ENCODE assay signal across 8 cellular contexts in genomic region chr3:67654099-67654831, GRCh38. TPM values are rescaled to one million over a fixed set of nuclear protein-coding genes. Genes with fewer than 3 reads are reported as not detected.
A peak's percentile ranks its signal among the peaks of the same experiment; 100 is the strongest.
DNase-seq lines count a peak whose midpoint lies in the region; ATAC-seq and TF ChIP-seq lines count a peak whose summit lies in the region.

SUCLG2 (minus strand) TSS chr3:67654612; CDS start chr3:67654586, 26 bp downstream.

- H3K4me1 Mint-ChIP-seq in activated CD4-positive, alpha-beta memory T cell treated with anti-CD3 and anti-CD28 coated beads, Interleukin-2, amount 10 ng/mL, durations not matched to agents 7 days and 5 days = peaks cover 59% of the 10 kb centered on the region

- H3K27ac ChIP-seq in duodenal mucosa (ENCODE audit: low read depth, low read length) = peak within 1 kb of the TSS; percentile 88
- peak within 1 kb of the TSS; percentile 96 for H3K27ac ChIP-seq in lower lobe of right lung

- CTCF ChIA-PET in activated CD4-positive, alpha-beta memory T cell treated with anti-CD3 and anti-CD28 coated beads, Interleukin-2, amount 10 ng/mL, durations not matched to agents 7 days and 5 days (lab: Charles Lee) = interaction anchor here (1.1 to 1.8 kb wide), 2 partner anchors 270 to 294 kb away, joined by 4 to 6 read pairs; no protein-coding TSS in a partner anchor

- intact Hi-C loops in lower lobe of right lung (cut with DNase I) = no loop called here

- H3K4me1 ChIP-seq in duodenal mucosa (ENCODE audit: control insufficient read depth in 1 of 2, insufficient read depth in 2 of 2, low read length in 2 of 2) = peaks cover 33 to 36% of the 10 kb centered on the region in 2 donors
- peaks cover 14% of the 10 kb centered on the region for H3K4me1 ChIP-seq in lower lobe of right lung

- peak; percentile 6 for TF ChIP-seq CTCF in lower lobe of right lung (IDR thresholded peaks at IDR 0.05)

- H3K27me3 Mint-ChIP-seq in activated CD4-positive, alpha-beta memory T cell treated with anti-CD3 and anti-CD28 coated beads, Interleukin-2, amount 10 ng/mL, durations not matched to agents 7 days and 5 days = no peaks in the 10 kb centered on the region

- H3K4me3 Mint-ChIP-seq in activated CD4-positive, alpha-beta memory T cell treated with anti-CD3 and anti-CD28 coated beads, Interleukin-2, amount 10 ng/mL, durations not matched to agents 7 days and 5 days = peak within 1 kb of the TSS; percentile 74

- H3K4me3 ChIP-seq in duodenal mucosa (ENCODE audit: low read depth in 1 of 2, low read length in 2 of 2) (peak within 1 kb of the TSS; percentile 87 to 91), lower lobe of right lung (peak within 1 kb of the TSS; percentile 84)

- H3K27me3 ChIP-seq in duodenal mucosa (ENCODE audit: control insufficient read depth in 1 of 2, insufficient read depth in 2 of 2, low read length in 2 of 2) (no peaks in the 10 kb centered on the region), lower lobe of right lung (ENCODE audit: low read depth) (no peaks in the 10 kb centered on the region)

- POLR2A ChIA-PET in activated CD4-positive, alpha-beta memory T cell treated with anti-CD3 and anti-CD28 coated beads, Interleukin-2, amount 10 ng/mL, durations not matched to agents 7 days and 5 days (lab: Charles Lee) = interaction anchor here (0.6 to 3.0 kb wide), 15 partner anchors 9 to 1406 kb away, joined by 3 to 17 read pairs (median 5); partner anchors contain the start of gene KBTBD8

- peaks cover 33% of the 10 kb centered on the region for H3K9me3 Mint-ChIP-seq in activated CD4-positive, alpha-beta memory T cell treated with anti-CD3 and anti-CD28 coated beads, Interleukin-2, amount 10 ng/mL, durations not matched to agents 7 days and 5 days

- H3K36me3 ChIP-seq in duodenal mucosa (ENCODE audit: control insufficient read depth in 1 of 2, insufficient read depth in 2 of 2, low read length in 2 of 2) (no peaks in the 10 kb centered on the region), lower lobe of right lung (no peaks in the 10 kb centered on the region)

- peaks cover 64% of the 10 kb centered on the region for H3K36me3 Mint-ChIP-seq in activated CD4-positive, alpha-beta memory T cell treated with anti-CD3 and anti-CD28 coated beads, Interleukin-2, amount 10 ng/mL, durations not matched to agents 7 days and 5 days (ENCODE audit: low read depth)

- H3K27ac Mint-ChIP-seq in activated CD4-positive, alpha-beta memory T cell treated with anti-CD3 and anti-CD28 coated beads, Interleukin-2, amount 10 ng/mL, durations not matched to agents 7 days and 5 days = peak within 1 kb of the TSS; percentile 80

- ATAC-seq in GM18873 (IDR thresholded peaks at IDR 0.05; ENCODE audit: low FRiP score, unreplicated experiment) (peak; percentile 58), HG03139 (IDR thresholded peaks at IDR 0.05; ENCODE audit: unreplicated experiment) (peak; percentile 61), lower lobe of right lung (peak; percentile 98 to 99)

- H3K9me3 ChIP-seq in duodenal mucosa (ENCODE audit: control insufficient read depth in 1 of 2, low read length in 2 of 2) = no peaks in the 10 kb centered on the region
- no peaks in the 10 kb centered on the region for H3K9me3 ChIP-seq in lower lobe of right lung

- peak within 1 kb of the TSS; percentile 85 to 92 for H3K9ac ChIP-seq in duodenal mucosa (ENCODE audit: low read depth in 1 of 2, low read length in 2 of 2)

- DNase-seq in AG20443 (ENCODE audit: low spot score) (peak; percentile 93), NCI-H526 treated with DMSO at 0.1 percent for 48 hours (lab: John Stamatoyannopoulos, UW) (peak; percentile 44), lower lobe of right lung (peak; percentile 95)
- DNase-seq in activated CD4-positive, alpha-beta memory T cell treated with anti-CD3 and anti-CD28 coated beads, Interleukin-2, amount 10 ng/mL, durations not matched to agents 7 days and 5 days = peak; percentile 87
- peak; percentile 72 to 87 (median 76) for DNase-seq in stimulated activated CD4-positive, alpha-beta T cell treated with anti-CD3 and anti-CD28 coated beads, TNF-alpha, amount 100 ng/mL, for 24 hours (ENCODE audit: low read depth in 3 of 3)

RNA-seq across cellular contexts. Expression of gene SUCLG2, which starts in this region (rescaled TPM):
- 10 to 100 TPM; 46.9 to 48.5 TPM for total RNA-seq in activated CD4-positive, alpha-beta memory T cell treated with anti-CD3 and anti-CD28 coated beads, Interleukin-2, amount 10 ng/mL, durations not matched to agents 7 days and 5 days
- total RNA-seq in lower lobe of right lung = 50.7 TPM

Comparison
In these comparisons a context has a peak if more than half of its experiments do, and no peak if none do; other contexts are left out.
1. Peak in every context shown above with its lines: DNase-seq, ATAC-seq, H3K4me3 ChIP-seq and H3K27ac ChIP-seq.
2. DNase-seq: peak in every context shown above with its lines; median percentile 95 in lower lobe of right lung; 93 in AG20443; 87 in activated CD4-positive, alpha-beta memory T cell treated with anti-CD3 and anti-CD28 coated beads, Interleukin-2, amount 10 ng/mL, durations not matched to agents 7 days and 5 days; 76 in stimulated activated CD4-positive, alpha-beta T cell treated with anti-CD3 and anti-CD28 coated beads, TNF-alpha, amount 100 ng/mL, for 24 hours; 44 in NCI-H526 treated with DMSO at 0.1 percent for 48 hours.